9 cellular contexts compared by ENCODE assay signal in genomic region chr2:212548459-212548815, GRCh38. TPM values are rescaled to one million over a fixed set of nuclear protein-coding genes. Genes with fewer than 3 reads are reported as not detected.
DNase-seq lines count a peak whose midpoint lies in the region; ATAC-seq, FAIRE-seq and TF ChIP-seq lines count a peak whose summit lies in the region.
"Had no signal": no experiment of that assay in that cellular context is flagged by ENCODE, and none has a peak within 500 bp of the region (broad histone marks: within the 10 kb centered on the region; RNA-seq: fewer than 3 reads in every experiment).

No MANE protein-coding gene starts in this region.

- no peaks in the 10 kb centered on the region for H3K36me3 ChIP-seq in HEK293 (ENCODE audit: control insufficient read depth in 2 of 2, insufficient read depth in 1 of 2, low read length in 2 of 2)
- no peaks in the 10 kb centered on the region for H3K36me3 ChIP-seq in kidney epithelial cell (ENCODE audit: control insufficient read depth, insufficient read depth, low read length)

- H3K4me3 ChIP-seq in A549 (no peak overlapping the region), HEK293 (ENCODE audit: low read depth, low read length) (no peak overlapping the region), kidney epithelial cell (ENCODE audit: low read depth, low read length) (no peak overlapping the region)
- H3K4me3 ChIP-seq: K562 had no signal

- CTCF ChIA-PET in A549 (lab: Yijun Ruan, JAX) (interaction anchor here (0.7 to 2.1 kb wide), 2 partner anchors 19 to 403 kb away, joined by 3 to 6 read pairs; no protein-coding TSS in a partner anchor), HEK293 (lab: Yijun Ruan, JAX) (interaction anchor here (1.2 kb wide), 1 partner anchor 645 kb away, joined by 4 read pairs; no protein-coding TSS in a partner anchor)

- no peak overlapping the region for H3K4me2 ChIP-seq in A549

- TF ChIP-seq RAD21 in A549 (conservative IDR thresholded peaks at IDR 0.05 in 1 of 2, IDR thresholded peaks at IDR 0.05 in 1 of 2), result peak; percentile 52 to 56; a peak in 4 of 5 replicates

- no peak overlapping the region for H3K27ac ChIP-seq in A549
- no peak overlapping the region for H3K27ac ChIP-seq in HEK293 (ENCODE audit: extremely low read depth, low read depth, low read length)

- DNase-seq in A549 (ENCODE audit: low read depth in 1 of 2, low spot score in 1 of 2), result peak in 1 of 2 experiments; percentile 18
- DNase-seq in amniotic epithelial cell (ENCODE audit: low read depth), result peak; percentile 64
- DNase-seq in kidney epithelial cell (ENCODE audit: low read depth), result no peak
- no peak for DNase-seq in activated gamma-delta T cell (lab: John Stamatoyannopoulos, UW)

- TF ChIP-seq CTCF in A549 (IDR thresholded peaks at IDR 0.05), result peak; percentile 32; the same call in 2 of the 3 replicates
- peak; percentile 56; the same call in 1 of the 2 replicates for TF ChIP-seq CTCF in HEK293 (tag by site-specific recombination; IDR thresholded peaks at IDR 0.05)
- peak; percentile 46 for TF ChIP-seq CTCF in kidney epithelial cell (IDR thresholded peaks at IDR 0.05; ENCODE audit: insufficient read depth, low read length, poor library complexity, severe bottlenecking)

- TF ChIP-seq EP300 in A549 (IDR thresholded peaks at IDR 0.05), result no peak

- FAIRE-seq in A549 (lab: Jason Lieb, UNC), result no peak
- FAIRE-seq: K562 had no signal

- TF ChIP-seq POLR2A in A549 (IDR thresholded peaks at IDR 0.05; ENCODE audit: low read length), result no peak

- 0 out of 3 replicates have a peak, but pooled peaks cover 3% of the 10 kb centered on the region for H3K4me1 ChIP-seq in A549
- H3K4me1 ChIP-seq in HEK293 (ENCODE audit: control insufficient read depth, insufficient read depth, low read length), result peaks cover 3% of the 10 kb centered on the region

- H3K9me3 ChIP-seq in A549 (no peaks in the 10 kb centered on the region), HEK293 (ENCODE audit: control insufficient read depth, insufficient read depth, low read depth, low read length) (no peaks in the 10 kb centered on the region)

- POLR2A ChIA-PET in A549 (lab: Yijun Ruan, JAX) (no interaction called here), HEK293 (lab: Yijun Ruan, JAX) (no interaction called here)

- peak in 1 of 2 experiments; percentile 77; a peak in 3 of 6 replicates for ATAC-seq in A549
- ATAC-seq in GM19395 (IDR thresholded peaks at IDR 0.05; ENCODE audit: unreplicated experiment), result no peak
- ATAC-seq in GM21723 (IDR thresholded peaks at IDR 0.05; ENCODE audit: unreplicated experiment), result no peak
- ATAC-seq in HG03469 (IDR thresholded peaks at IDR 0.05; ENCODE audit: unreplicated experiment), result no peak
- ATAC-seq: K562 had no signal

- H3K27me3 ChIP-seq in kidney epithelial cell (ENCODE audit: control insufficient read depth, insufficient read depth, low read length), result no peaks in the 10 kb centered on the region

- WGBS in A549 (ENCODE audit: missing lambda C conversion rate), result 40% methylated on average over 1 of the region's 1 CpG

TF ChIP-seq in A549, 52 proteins besides CTCF, POLR2A, EP300 and RAD21:
- no peak for TF ChIP-seq BHLHE40 (IDR thresholded peaks at IDR 0.05; ENCODE audit: low read depth, low read length)
- TF ChIP-seq HEYL (CRISPR knock-in tag; IDR thresholded peaks at IDR 0.05), result no peak
- no peak for TF ChIP-seq TFCP2L1 (CRISPR knock-in tag; IDR thresholded peaks at IDR 0.05)
- TF ChIP-seq KDM5A (IDR thresholded peaks at IDR 0.05), result no peak
- TF ChIP-seq ZC3H11A (IDR thresholded peaks at IDR 0.05), result no peak
- no peak for TF ChIP-seq ZFP36 (IDR thresholded peaks at IDR 0.05; ENCODE audit: borderline replicate concordance, partially characterized antibody)
- no peak for TF ChIP-seq FOSB (CRISPR knock-in tag; IDR thresholded peaks at IDR 0.05)
- no peak for TF ChIP-seq CEBPB (IDR thresholded peaks at IDR 0.05)
- TF ChIP-seq PBX3 (IDR thresholded peaks at IDR 0.05), result no peak
- no peak for TF ChIP-seq CHD2 (IDR thresholded peaks at IDR 0.05; ENCODE audit: low read length, partially characterized antibody)
- TF ChIP-seq SMC3 (IDR thresholded peaks at IDR 0.05), result no peak
- TF ChIP-seq MYC (IDR thresholded peaks at IDR 0.05; ENCODE audit: borderline replicate concordance, low read length), result no peak
- TF ChIP-seq EHMT2 (IDR thresholded peaks at IDR 0.05; ENCODE audit: low read depth), result no peak
- no peak for TF ChIP-seq HES2 (IDR thresholded peaks at IDR 0.05)
- no peak for TF ChIP-seq CBX2 (IDR thresholded peaks at IDR 0.05; ENCODE audit: borderline replicate concordance, low read depth)
- no peak for TF ChIP-seq NR3C1 (IDR thresholded peaks at IDR 0.05)
- TF ChIP-seq HOXA7 (CRISPR knock-in tag; IDR thresholded peaks at IDR 0.05), result no peak

TF ChIP-seq in HEK293, 187 proteins besides CTCF, POLR2A, EP300 and RAD21:
- TF ChIP-seq ZNF654 (tag by site-specific recombination; IDR thresholded peaks at IDR 0.05; ENCODE audit: low read depth), result peak; percentile 71
- no peak for TF ChIP-seq ZNF510 (tag by site-specific recombination; IDR thresholded peaks at IDR 0.05; ENCODE audit: insufficient replicate concordance)
- no peak for TF ChIP-seq ZNF792 (tag by site-specific recombination; IDR thresholded peaks at IDR 0.05)

RNA-seq across cellular contexts. Expression of gene ERBB4, which starts 9.8 kb away (rescaled TPM):
- polyA plus RNA-seq in A549 (2011; rRNA removed) (not detected in 2 replicates), A549 (2017; fragmentation: RNase III; extraction: RNeasy Plus Mini Kit Qiagen cat#74134 plus additional on column Dnase treatment) (not detected in 3 replicates)
- polyA plus RNA-seq in A549 (2012; cell fraction: cytosol; rRNA removed), result not detected in 2 replicates
- polyA plus RNA-seq in A549 (2012; cell fraction: nucleus; rRNA removed), result not detected in 2 replicates
- polyA minus RNA-seq in A549 (2011; rRNA and poly(A)+ RNA removed), result not detected in 2 replicates
- 2.6 and 2.7 TPM in 2 replicates for total RNA-seq in kidney epithelial cell
- total RNA-seq: K562 had no signal
- polyA plus RNA-seq: K562 had no signal

Comparison
In these comparisons a context has a peak if more than half of its experiments do, and no peak if none do; other contexts are left out.
1. Of the 5 proteins assayed by ChIP-seq in both HEK293 and A549: peak only in HEK293: none; only in A549: none; in both: CTCF; in neither: 4.